ENCODE assay signal across 8 cellular contexts in the genomic region with DNA sequence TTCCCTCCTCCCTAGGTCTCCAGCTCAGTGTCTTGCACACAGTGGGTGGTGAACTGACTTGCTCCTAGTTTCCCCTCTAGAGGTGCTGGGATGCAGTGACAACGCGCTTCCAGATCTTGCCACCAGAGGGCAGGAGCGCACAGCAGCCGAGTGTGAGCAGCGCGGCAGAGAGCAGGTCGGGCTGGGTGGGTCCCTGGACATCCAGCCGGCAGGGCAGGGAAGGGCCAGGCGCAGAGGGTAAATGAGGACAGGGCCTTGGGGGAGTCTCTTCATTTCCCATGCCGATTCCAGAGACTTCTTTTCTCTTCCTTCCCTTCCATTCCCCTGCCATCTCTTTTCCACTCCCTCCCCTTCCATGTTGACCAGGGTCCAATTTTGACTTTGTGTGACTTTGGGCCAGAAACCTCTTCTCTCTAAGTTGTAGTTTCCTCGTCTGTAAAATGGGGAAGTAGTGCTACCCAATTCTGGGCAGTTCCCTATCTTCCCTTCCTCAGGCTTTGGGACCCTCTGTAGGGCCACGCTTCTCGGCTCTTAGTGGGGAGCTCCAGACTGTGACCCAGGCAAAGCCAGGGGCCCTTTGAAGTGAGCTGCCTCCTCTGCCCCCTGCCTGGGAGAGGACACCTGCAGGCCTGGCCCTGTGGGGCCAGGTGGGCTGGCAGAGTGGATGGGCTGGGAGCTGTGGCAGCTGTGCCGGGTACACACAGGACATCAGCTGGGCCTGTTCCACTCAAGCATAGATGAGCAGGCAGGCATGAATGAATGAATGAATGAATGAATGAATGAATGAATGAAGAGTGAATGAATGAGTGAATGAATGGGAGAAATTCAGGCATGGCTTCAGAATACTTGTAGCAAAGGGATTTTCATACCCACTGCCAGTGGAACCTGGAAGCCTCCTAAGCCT. TPM values are rescaled to one million over a fixed set of nuclear protein-coding genes. Genes with fewer than 3 reads are reported as not detected.
DNase-seq lines count a peak whose midpoint lies in the region; ATAC-seq, FAIRE-seq and TF ChIP-seq lines count a peak whose summit lies in the region.

No MANE protein-coding gene starts in this region.

- TF ChIP-seq CTCF in upper lobe of left lung (IDR thresholded peaks at IDR 0.05), result peak; percentile 95 to 97 (median 96)

- no peak for TF ChIP-seq POLR2A in H54 (IDR thresholded peaks at IDR 0.05; ENCODE audit: low read depth, low read length)
- TF ChIP-seq POLR2A in upper lobe of left lung (IDR thresholded peaks at IDR 0.05), result no peak

- H3K9me3 ChIP-seq in upper lobe of left lung, result no peaks in the 10 kb centered on the region

- TF ChIP-seq EP300 in upper lobe of left lung (IDR thresholded peaks at IDR 0.05), result no peak

- peak; percentile 63 for FAIRE-seq in G401.6 (lab: Jason Lieb, UNC)
- FAIRE-seq in H54 (lab: Jason Lieb, UNC), result no peak

- no peaks in the 10 kb centered on the region for H3K27me3 ChIP-seq in upper lobe of left lung

- H3K4me3 ChIP-seq in upper lobe of left lung, result no peak overlapping the region

- ATAC-seq in SK-N-SH treated with all-trans-retinoic acid at 6 μM for 48 hours (peak; percentile 95), upper lobe of left lung (ENCODE audit: low FRiP score in 2 of 2) (peak; percentile 87 to 91)

- H3K27me3 Mint-ChIP-seq in activated naive CD4-positive, alpha-beta T cell treated with anti-CD3 and anti-CD28 coated beads for 36 hours (ENCODE audit: low read depth), result no peaks in the 10 kb centered on the region

- H3K36me3 Mint-ChIP-seq in activated naive CD4-positive, alpha-beta T cell treated with anti-CD3 and anti-CD28 coated beads for 36 hours (ENCODE audit: low read depth), result no peaks in the 10 kb centered on the region

- H3K36me3 ChIP-seq in upper lobe of left lung, result no peaks in the 10 kb centered on the region

- H3K4me1 Mint-ChIP-seq in activated naive CD4-positive, alpha-beta T cell treated with anti-CD3 and anti-CD28 coated beads for 36 hours (ENCODE audit: low read depth), result peaks cover 11% of the 10 kb centered on the region

- CTCF ChIA-PET in activated naive CD4-positive, alpha-beta T cell treated with anti-CD3 and anti-CD28 coated beads for 36 hours (lab: Charles Lee), result interaction anchor here (0.6 to 3.5 kb wide), 40 partner anchors 9 to 780 kb away, joined by 3 to 32 read pairs (median 3); partner anchors contain the start of gene ADAM17

- H3K4me1 ChIP-seq in upper lobe of left lung, result peaks cover 25 to 32% (median 27%) of the 10 kb centered on the region in 4 donors

- H3K4me3 Mint-ChIP-seq in activated naive CD4-positive, alpha-beta T cell treated with anti-CD3 and anti-CD28 coated beads for 36 hours, result no peak overlapping the region

- intact Hi-C loops in activated naive CD4-positive, alpha-beta T cell treated with anti-CD3 and anti-CD28 coated beads for 36 hours (cut with micrococcal nuclease), result loop anchor here (1.0 to 2.0 kb wide), 2 partner anchors 248 to 657 kb away; no protein-coding TSS in a partner anchor

- no peak overlapping the region for H3K27ac Mint-ChIP-seq in activated naive CD4-positive, alpha-beta T cell treated with anti-CD3 and anti-CD28 coated beads for 36 hours

- DNase-seq in H54 (ENCODE audit: insufficient read length, low spot score), result peak; percentile 81
- peak; percentile 78 for DNase-seq in LoVo (ENCODE audit: low spot score)
- peak; percentile 93 for DNase-seq in activated naive CD4-positive, alpha-beta T cell treated with anti-CD3 and anti-CD28 coated beads for 36 hours
- DNase-seq in glomerular visceral epithelial cell (ENCODE audit: extremely low spot score), result peak; percentile 80
- peak; percentile 76 for DNase-seq in pons (ENCODE audit: low spot score)
- DNase-seq in upper lobe of left lung, result peak; percentile 89 to 91

- peak overlapping the region in 3 of 4 donors; percentile 31 to 69 (median 38) for H3K27ac ChIP-seq in upper lobe of left lung

- no peaks in the 10 kb centered on the region for H3K9me3 Mint-ChIP-seq in activated naive CD4-positive, alpha-beta T cell treated with anti-CD3 and anti-CD28 coated beads for 36 hours

- 21 to 49% methylated on average over 6 to 14 of the region's 14 CpGs for WGBS in upper lobe of left lung, 2 donors

TF ChIP-seq in SK-N-SH treated with all-trans-retinoic acid at 6 μM for 48 hours, 23 proteins besides CTCF, POLR2A, EP300 and RAD21:
- no peak for TF ChIP-seq CSRNP3 (CRISPR knock-in tag; IDR thresholded peaks at IDR 0.05)
- TF ChIP-seq GLIS3 (CRISPR knock-in tag; IDR thresholded peaks at IDR 0.05), result no peak
- no peak for TF ChIP-seq PATZ1 (CRISPR knock-in tag; IDR thresholded peaks at IDR 0.05; ENCODE audit: borderline replicate concordance)

RNA-seq across cellular contexts. Expression of gene TAF1B, which starts 43.3 kb away (rescaled TPM):
- 10 to 100 TPM; 24.8 to 25.7 TPM for total RNA-seq in activated naive CD4-positive, alpha-beta T cell treated with anti-CD3 and anti-CD28 coated beads for 36 hours
- 10 to 100 TPM in 5 of 6 donors, 1 to 10 TPM in 1; 8.5 to 24.3 (median 16.7) TPM for total RNA-seq in upper lobe of left lung
